Comparison of ENCODE assay signal across 24 cellular contexts in the genomic region with DNA sequence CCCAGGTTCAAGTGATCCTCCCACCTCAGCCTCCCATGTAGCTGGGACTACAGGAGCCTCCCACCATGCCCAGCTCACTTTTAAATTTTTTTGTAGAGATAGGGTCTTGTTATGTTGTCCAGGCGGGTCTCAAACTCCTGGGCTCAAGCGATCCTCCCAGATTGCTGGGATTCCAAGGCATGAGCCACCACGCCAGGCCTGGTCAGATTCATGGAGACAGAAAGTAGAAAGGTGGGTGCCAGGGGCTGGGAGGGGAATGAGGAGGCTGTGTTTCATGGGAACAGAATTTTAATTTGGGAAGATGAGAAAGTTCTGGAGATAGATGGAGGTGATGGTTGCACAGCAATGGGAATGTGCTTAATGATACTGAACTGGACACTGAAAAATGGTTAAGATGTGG.
"Had no signal": no experiment of that assay in that cellular context is flagged by ENCODE, and none has a peak within 500 bp of the region (broad histone marks: within the 10 kb centered on the region; RNA-seq: fewer than 3 reads in every experiment).

No MANE protein-coding gene starts in this region.

- H3K27me3 ChIP-seq: thyroid gland had no signal

- ATAC-seq: activated CD4-positive, CD25-positive, alpha-beta regulatory T cell treated with anti-CD3 and anti-CD28 coated beads, Interleukin-2, amount 50 U/mL, for 24 hours; activated T-cell treated with anti-CD3 and anti-CD28 coated beads, Interleukin-2, amount 50 U/mL, for 4 hours; left ventricle myocardium superior; sciatic nerve; T-helper 17 cell had no signal

- H3K4me3 ChIP-seq: smooth muscle cell, thyroid gland had no signal

- H3K27me3 Mint-ChIP-seq: activated CD4-positive, alpha-beta T cell treated with anti-CD3 and anti-CD28 coated beads, Interleukin-2, amount 10 ng/mL, durations not matched to agents 24 days and 14 days; activated naive CD4-positive, alpha-beta T cell treated with anti-CD3 and anti-CD28 coated beads, Interleukin-2, amount 10 ng/mL, durations not matched to agents 7 days and 5 days; brain; T-helper 17 cell had no signal

- H3K9me3 ChIP-seq: thyroid gland had no signal

- H3K4me1 ChIP-seq: thyroid gland had no signal

- H3K4me2 ChIP-seq: smooth muscle cell had no signal

- DNase-seq: activated CD4-positive, alpha-beta T cell treated with anti-CD3 and anti-CD28 coated beads, Interleukin-2, amount 10 ng/mL, durations not matched to agents 24 days and 14 days; activated CD8-positive, alpha-beta memory T cell treated with anti-CD3 and anti-CD28 coated beads for 24 hours; activated CD8-positive, alpha-beta memory T cell treated with anti-CD3 and anti-CD28 coated beads, Interleukin-2, amount 50 U/mL, for 4 hours; activated effector memory CD4-positive, alpha-beta T cell treated with anti-CD3 and anti-CD28 coated beads, Interleukin-2, amount 50 U/mL, for 16 hours; activated naive CD4-positive, alpha-beta T cell treated with anti-CD3 and anti-CD28 coated beads, Interleukin-2, amount 10 ng/mL, durations not matched to agents 7 days and 5 days; activated T-cell treated with anti-CD3 and anti-CD28 coated beads, Interleukin-2, amount 50 U/mL, for 4 hours; effector CD4-positive, alpha-beta T cell; foreskin fibroblast; glutamatergic neuron; hypothalamus; left ventricle myocardium superior; mammary epithelial cell; midbrain; nephron progenitor cell; occipital lobe; stimulated activated CD4-positive, alpha-beta T cell treated with anti-CD3 and anti-CD28 coated beads, Interleukin-15, amount 100 ng/mL, for 24 hours; stimulated activated naive CD4-positive, alpha-beta T cell; substantia nigra; T-helper 17 cell; thyroid gland had no signal

- H3K4me3 Mint-ChIP-seq: activated CD4-positive, alpha-beta T cell treated with anti-CD3 and anti-CD28 coated beads, Interleukin-2, amount 10 ng/mL, durations not matched to agents 24 days and 14 days; activated naive CD4-positive, alpha-beta T cell treated with anti-CD3 and anti-CD28 coated beads, Interleukin-2, amount 10 ng/mL, durations not matched to agents 7 days and 5 days; activated T-cell treated with anti-CD3 and anti-CD28 coated beads, Interleukin-2, amount 50 U/mL, for 4 hours; brain; nephron progenitor cell; T-helper 17 cell had no signal

- H3K27ac Mint-ChIP-seq: activated CD4-positive, alpha-beta T cell treated with anti-CD3 and anti-CD28 coated beads, Interleukin-2, amount 10 ng/mL, durations not matched to agents 24 days and 14 days; activated naive CD4-positive, alpha-beta T cell treated with anti-CD3 and anti-CD28 coated beads, Interleukin-2, amount 10 ng/mL, durations not matched to agents 7 days and 5 days; brain; nephron progenitor cell; T-helper 17 cell had no signal

- H3K36me3 ChIP-seq: thyroid gland had no signal

- H3K4me1 Mint-ChIP-seq: activated naive CD4-positive, alpha-beta T cell treated with anti-CD3 and anti-CD28 coated beads, Interleukin-2, amount 10 ng/mL, durations not matched to agents 7 days and 5 days; brain had no signal

- H3K27ac ChIP-seq: thyroid gland had no signal

- H3K9me3 Mint-ChIP-seq: activated CD4-positive, alpha-beta T cell treated with anti-CD3 and anti-CD28 coated beads, Interleukin-2, amount 10 ng/mL, durations not matched to agents 24 days and 14 days; activated naive CD4-positive, alpha-beta T cell treated with anti-CD3 and anti-CD28 coated beads, Interleukin-2, amount 10 ng/mL, durations not matched to agents 7 days and 5 days; activated T-cell treated with anti-CD3 and anti-CD28 coated beads, Interleukin-2, amount 50 U/mL, for 4 hours; brain; nephron progenitor cell had no signal
